ENCODE assay signal across 8 cellular contexts in the genomic region with DNA sequence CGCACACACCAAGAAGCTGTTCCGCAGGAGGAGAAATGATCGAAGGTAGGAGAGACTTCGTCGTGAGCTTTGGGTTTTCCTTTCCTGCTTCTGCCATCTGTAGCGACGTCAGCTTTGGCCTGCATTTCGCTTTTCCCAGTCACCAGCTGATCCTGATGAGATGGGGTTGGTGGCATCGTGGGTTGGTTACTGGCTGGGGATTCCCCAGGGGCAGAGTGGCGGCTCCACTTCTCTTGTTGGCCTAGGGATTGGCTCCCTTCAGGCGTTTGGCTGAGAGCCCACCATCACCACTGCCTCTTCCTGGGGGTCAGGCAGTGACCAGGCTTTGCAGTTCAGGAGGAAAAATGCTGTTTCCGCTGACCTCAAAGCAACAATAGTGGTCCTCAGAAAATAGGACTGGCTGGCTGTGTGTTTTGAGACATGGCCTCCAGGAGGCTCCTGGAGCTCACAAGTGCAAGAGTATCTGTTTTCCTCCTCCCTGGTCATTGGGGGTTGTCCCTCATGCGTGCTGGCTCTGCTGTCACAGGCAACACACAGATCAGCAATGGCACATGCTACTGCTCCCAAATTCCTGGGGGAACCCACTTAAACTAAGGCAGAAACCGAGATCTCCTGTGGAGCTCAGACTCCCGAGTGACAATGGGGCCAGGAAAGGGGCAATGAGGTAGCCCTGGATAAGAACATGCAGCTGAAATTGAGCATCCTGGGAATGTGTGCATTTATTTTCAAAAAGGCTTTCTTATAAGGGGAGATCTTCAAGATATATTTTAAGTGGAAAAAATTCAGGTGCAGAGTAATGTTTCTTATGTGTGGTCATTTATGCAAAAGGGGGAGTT.
DNase-seq lines count a peak whose midpoint lies in the region; ATAC-seq, FAIRE-seq and TF ChIP-seq lines count a peak whose summit lies in the region.

No MANE protein-coding gene starts in this region.

- peak; percentile 6 to 10 for DNase-seq in activated T-cell treated with anti-CD3 and anti-CD28 coated beads, Interleukin-2, amount 50 U/mL, for 72 hours
- DNase-seq in activated T-cell treated with anti-CD3 and anti-CD28 coated beads, Interleukin-2, amount 50 U/mL, for 4 hours, result no peak
- DNase-seq in astrocyte (ENCODE audit: low read depth) (no peak), hepatocyte (ENCODE audit: low spot score) (peak; percentile 59), substantia nigra (lab: John Stamatoyannopoulos, UW) (peak in 17 of 49 donors; percentile 19 to 77 (median 50))
- no peak for DNase-seq in effector CD4-positive, alpha-beta T cell

- no peaks in the 10 kb centered on the region for H3K9me3 Mint-ChIP-seq in activated T-cell treated with anti-CD3 and anti-CD28 coated beads, Interleukin-2, amount 50 U/mL, for 72 hours
- no peaks in the 10 kb centered on the region for H3K9me3 Mint-ChIP-seq in activated T-cell treated with anti-CD3 and anti-CD28 coated beads, Interleukin-2, amount 50 U/mL, for 4 hours
- H3K9me3 Mint-ChIP-seq in astrocyte (ENCODE audit: unreplicated experiment), result no peaks in the 10 kb centered on the region

- no peaks in the 10 kb centered on the region for H3K4me1 Mint-ChIP-seq in activated T-cell treated with anti-CD3 and anti-CD28 coated beads, Interleukin-2, amount 50 U/mL, for 72 hours (ENCODE audit: low read depth)
- H3K4me1 Mint-ChIP-seq in activated T-cell treated with anti-CD3 and anti-CD28 coated beads, Interleukin-2, amount 50 U/mL, for 4 hours (ENCODE audit: low read depth), result no peaks in the 10 kb centered on the region
- H3K4me1 Mint-ChIP-seq in astrocyte (ENCODE audit: low read depth, unreplicated experiment), result peaks cover 14% of the 10 kb centered on the region

- H3K9ac ChIP-seq in Loucy (ENCODE audit: low read depth, low read length, poor library complexity, severe bottlenecking) (no peak overlapping the region), astrocyte (ENCODE audit: low read length) (no peak overlapping the region)

- H3K9me3 ChIP-seq in Loucy (ENCODE audit: insufficient read depth, low read depth, low read length) (no peaks in the 10 kb centered on the region), astrocyte (ENCODE audit: insufficient read depth, low read depth, low read length) (no peaks in the 10 kb centered on the region), hepatocyte (ENCODE audit: low read depth) (no peaks in the 10 kb centered on the region)

- H3K4me3 Mint-ChIP-seq in activated T-cell treated with anti-CD3 and anti-CD28 coated beads, Interleukin-2, amount 50 U/mL, for 72 hours, result no peak overlapping the region
- H3K4me3 Mint-ChIP-seq in activated T-cell treated with anti-CD3 and anti-CD28 coated beads, Interleukin-2, amount 50 U/mL, for 4 hours, result no peak overlapping the region
- no peak overlapping the region for H3K4me3 Mint-ChIP-seq in astrocyte (ENCODE audit: unreplicated experiment)

- H3K27me3 Mint-ChIP-seq in activated T-cell treated with anti-CD3 and anti-CD28 coated beads, Interleukin-2, amount 50 U/mL, for 72 hours (ENCODE audit: low read depth), result no peaks in the 10 kb centered on the region
- no peaks in the 10 kb centered on the region for H3K27me3 Mint-ChIP-seq in activated T-cell treated with anti-CD3 and anti-CD28 coated beads, Interleukin-2, amount 50 U/mL, for 4 hours (ENCODE audit: low read depth)
- H3K27me3 Mint-ChIP-seq in astrocyte (ENCODE audit: low read depth, unreplicated experiment), result peaks cover 2% of the 10 kb centered on the region

- TF ChIP-seq CTCF in Loucy (conservative IDR thresholded peaks at IDR 0.05; ENCODE audit: low read length) (peak; percentile 63), astrocyte (IDR thresholded peaks at IDR 0.05; ENCODE audit: insufficient read depth, low read depth, low read length) (peak; percentile 61), hepatocyte (IDR thresholded peaks at IDR 0.05; ENCODE audit: poor library complexity) (peak; percentile 63)

- H3K79me2 ChIP-seq in Loucy (ENCODE audit: insufficient read depth, low read length) (no peaks in the 10 kb centered on the region), astrocyte (ENCODE audit: insufficient read depth, low read length) (peaks cover 5% of the 10 kb centered on the region), hepatocyte (peaks cover 4% of the 10 kb centered on the region)

- H3K36me3 ChIP-seq in Loucy (ENCODE audit: insufficient read depth, low read length) (peaks cover 4% of the 10 kb centered on the region; the same call in 1 of the 2 replicates), astrocyte (ENCODE audit: insufficient read depth, low read length) (no peaks in the 10 kb centered on the region), hepatocyte (replicated peaks; ENCODE audit: insufficient read depth, low read depth) (no peaks in the 10 kb centered on the region)

- H3K4me2 ChIP-seq in Loucy (ENCODE audit: low read depth, low read length, poor library complexity, severe bottlenecking) (no peak overlapping the region), astrocyte (ENCODE audit: low read length) (no peak overlapping the region), hepatocyte (no peak overlapping the region)

- WGBS in hepatocyte (ENCODE audit: low lambda C conversion rate, missing lambda C conversion rate), result 67% methylated on average over 11 of the region's 15 CpGs

- no peaks in the 10 kb centered on the region for H3K27me3 ChIP-seq in Loucy (ENCODE audit: insufficient read depth, low read length, poor library complexity, severe bottlenecking)
- no peaks in the 10 kb centered on the region for H3K27me3 ChIP-seq in astrocyte (ENCODE audit: insufficient read depth, low read length)
- H3K27me3 ChIP-seq in hepatocyte, result no peaks in the 10 kb centered on the region

- H3K4me3 ChIP-seq in Loucy (ENCODE audit: low read length, poor library complexity, severe bottlenecking) (no peak overlapping the region), astrocyte (ENCODE audit: insufficient read depth, low read depth, low read length) (no peak overlapping the region), hepatocyte (no peak overlapping the region)

- no peak overlapping the region for H3K27ac Mint-ChIP-seq in activated T-cell treated with anti-CD3 and anti-CD28 coated beads, Interleukin-2, amount 50 U/mL, for 72 hours
- no peak overlapping the region for H3K27ac Mint-ChIP-seq in astrocyte (ENCODE audit: unreplicated experiment)

- peak; percentile 27 to 41 for ATAC-seq in activated T-cell treated with anti-CD3 and anti-CD28 coated beads, Interleukin-2, amount 50 U/mL, for 72 hours (replicated peaks in 1 of 2)
- ATAC-seq in activated T-cell treated with anti-CD3 and anti-CD28 coated beads, Interleukin-2, amount 50 U/mL, for 4 hours, result no peak
- no peak for ATAC-seq in GM18873 (IDR thresholded peaks at IDR 0.05; ENCODE audit: low FRiP score, unreplicated experiment)

- FAIRE-seq in astrocyte (lab: Jason Lieb, UNC), result peak; percentile 55

- peaks cover 3% of the 10 kb centered on the region for H3K4me1 ChIP-seq in Loucy (ENCODE audit: insufficient read depth, low read length, poor library complexity, severe bottlenecking)
- H3K4me1 ChIP-seq in astrocyte (ENCODE audit: insufficient read depth, low read length), result peaks cover 7% of the 10 kb centered on the region
- H3K4me1 ChIP-seq in hepatocyte (ENCODE audit: insufficient read depth), result peaks cover 12% of the 10 kb centered on the region

- H2AFZ ChIP-seq in Loucy (ENCODE audit: low read length) (no peak overlapping the region), astrocyte (ENCODE audit: low read depth, low read length) (no peak overlapping the region), hepatocyte (no peak overlapping the region)

- H3K9me2 ChIP-seq in Loucy (replicated peaks; ENCODE audit: low read depth, low read length), result no peaks in the 10 kb centered on the region
- no peaks in the 10 kb centered on the region for H3K9me2 ChIP-seq in hepatocyte (replicated peaks; ENCODE audit: insufficient read depth)

- no peak overlapping the region for H3K27ac ChIP-seq in astrocyte (ENCODE audit: low read depth, low read length)
- H3K27ac ChIP-seq in hepatocyte, result no peak overlapping the region
- peak overlapping the region; percentile 31 for H3K27ac ChIP-seq in substantia nigra (ENCODE audit: low read depth, low read length, poor library complexity, severe bottlenecking)

- H3F3A ChIP-seq in Loucy (ENCODE audit: low read depth), result no peaks in the 10 kb centered on the region

- no peaks in the 10 kb centered on the region for H3K36me3 Mint-ChIP-seq in activated T-cell treated with anti-CD3 and anti-CD28 coated beads, Interleukin-2, amount 50 U/mL, for 72 hours (ENCODE audit: insufficient read depth in 2 of 2)
- H3K36me3 Mint-ChIP-seq in activated T-cell treated with anti-CD3 and anti-CD28 coated beads, Interleukin-2, amount 50 U/mL, for 4 hours (ENCODE audit: insufficient read depth), result no peaks in the 10 kb centered on the region
- H3K36me3 Mint-ChIP-seq in astrocyte (ENCODE audit: low read depth, unreplicated experiment), result peaks cover 24% of the 10 kb centered on the region

- H4K20me1 ChIP-seq in Loucy (ENCODE audit: insufficient read depth, low read length, poor library complexity, severe bottlenecking), result no peaks in the 10 kb centered on the region
- peaks cover 74% of the 10 kb centered on the region for H4K20me1 ChIP-seq in astrocyte (ENCODE audit: insufficient read depth, low read length)
- H4K20me1 ChIP-seq in hepatocyte (ENCODE audit: insufficient read depth, poor library complexity, severe bottlenecking), result no peaks in the 10 kb centered on the region

Comparison
In these comparisons a context has a peak if more than half of its experiments do, and no peak if none do; other contexts are left out.
1. ATAC-seq: peak in activated T-cell treated with anti-CD3 and anti-CD28 coated beads, Interleukin-2, amount 50 U/mL, for 72 hours (2 of 2); none in activated T-cell treated with anti-CD3 and anti-CD28 coated beads, Interleukin-2, amount 50 U/mL, for 4 hours (0 of 2) and GM18873 (single experiment).
2. DNase-seq: peak in activated T-cell treated with anti-CD3 and anti-CD28 coated beads, Interleukin-2, amount 50 U/mL, for 72 hours (2 of 2) and hepatocyte (single experiment); none in activated T-cell treated with anti-CD3 and anti-CD28 coated beads, Interleukin-2, amount 50 U/mL, for 4 hours (single experiment), astrocyte (single experiment) and effector CD4-positive, alpha-beta T cell (single experiment).
3. Peak in every context shown above with its lines, with median percentiles within 50 percentile points of each other: CTCF ChIP-seq.